In genomic region chr2:131635576-131635975, GRCh38 we compare ENCODE assay signal across 6 cellular contexts.
"Had no signal": no experiment of that assay in that cellular context is flagged by ENCODE, and none has a peak within 500 bp of the region (broad histone marks: within the 10 kb centered on the region; RNA-seq: fewer than 3 reads in every experiment).

No MANE protein-coding gene starts in this region.

- DNase-seq: H9, HCEC 1CT had no signal

- H3K27ac Mint-ChIP-seq: GM23338, H9, IgD-negative memory B cell had no signal

- ATAC-seq: GM23338, HepG2 had no signal

- H3K27ac ChIP-seq: HL-60 had no signal

- H3K4me3 Mint-ChIP-seq: GM23338, H9, IgD-negative memory B cell had no signal

- H3K36me3 Mint-ChIP-seq: IgD-negative memory B cell had no signal

- H3K9me3 Mint-ChIP-seq: GM23338, H9 had no signal

- H3K4me3 ChIP-seq: GM23338 had no signal

- H3K27me3 Mint-ChIP-seq: IgD-negative memory B cell had no signal

- H3K4me1 Mint-ChIP-seq: GM23338, H9, IgD-negative memory B cell had no signal
